ENCODE assay signal across 2 cellular contexts in genomic region chr16:48447940-48448536, GRCh38.
TF ChIP-seq lines count a peak whose summit lies in the region.

No MANE protein-coding gene starts in this region.

TF ChIP-seq in HepG2, 621 proteins besides CTCF, POLR2A, EP300 and RAD21 (continues in another document):
- no peak for TF ChIP-seq ZNF282 (IDR thresholded peaks at IDR 0.05; ENCODE audit: partially characterized antibody)
- peak; percentile 69; the same call in 1 of the 2 replicates for TF ChIP-seq ZNF292 (CRISPR knock-in tag; IDR thresholded peaks at IDR 0.05; ENCODE audit: borderline replicate concordance, low read depth)
- TF ChIP-seq ZNF780A (CRISPR knock-in tag; IDR thresholded peaks at IDR 0.05): no peak
- TF ChIP-seq ZNF512 (CRISPR knock-in tag; IDR thresholded peaks at IDR 0.05): no peak
- peak; percentile 53; the same call in 1 of the 2 replicates for TF ChIP-seq BRCA1 (CRISPR knock-in tag; IDR thresholded peaks at IDR 0.05)
- no peak for TF ChIP-seq SMAD9 (CRISPR knock-in tag; IDR thresholded peaks at IDR 0.05)
- no peak for TF ChIP-seq ZKSCAN1 (IDR thresholded peaks at IDR 0.05; ENCODE audit: low read length)
- no peak for TF ChIP-seq CCAR2 (optimal IDR thresholded peaks at IDR 0.05; ENCODE audit: low read depth, low read length)
- no peak for TF ChIP-seq RAD51 (IDR thresholded peaks at IDR 0.05; ENCODE audit: borderline replicate concordance)
- TF ChIP-seq SP4 (CRISPR knock-in tag; IDR thresholded peaks at IDR 0.05): 0 out of 2 replicates have a peak, but pooled peaks have one; percentile 41
- no peak for TF ChIP-seq DMTF1 (CRISPR knock-in tag; IDR thresholded peaks at IDR 0.05)
- TF ChIP-seq TEAD3 (CRISPR knock-in tag; optimal IDR thresholded peaks at IDR 0.05; ENCODE audit: borderline replicate concordance): peak; percentile 83
- no peak for TF ChIP-seq CEBPB (IDR thresholded peaks at IDR 0.05; ENCODE audit: borderline replicate concordance, low read depth, low read length)
- no peak for TF ChIP-seq ZNF10 (CRISPR knock-in tag; IDR thresholded peaks at IDR 0.05; ENCODE audit: borderline replicate concordance, low read depth)
- TF ChIP-seq RBM22 (optimal IDR thresholded peaks at IDR 0.05; ENCODE audit: low read length): no peak
- no peak; the same call in 1 of the 2 replicates for TF ChIP-seq ZFP91 (CRISPR knock-in tag; IDR thresholded peaks at IDR 0.05; ENCODE audit: borderline replicate concordance)
- no peak; a peak in 1 of 4 replicates for TF ChIP-seq REST (IDR thresholded peaks at IDR 0.05; ENCODE audit: borderline replicate concordance in 1 of 2, low read depth in 1 of 2, low read length in 2 of 2)
- TF ChIP-seq NKX3-1 (CRISPR knock-in tag; IDR thresholded peaks at IDR 0.05): no peak
- TF ChIP-seq ZNF570 (CRISPR knock-in tag; IDR thresholded peaks at IDR 0.05; ENCODE audit: borderline replicate concordance): no peak
- no peak for TF ChIP-seq PPARG (CRISPR knock-in tag; conservative IDR thresholded peaks at IDR 0.05)
- no peak for TF ChIP-seq U2AF1 (optimal IDR thresholded peaks at IDR 0.05; ENCODE audit: low read depth, low read length)
- no peak for TF ChIP-seq MLLT10 (CRISPR knock-in tag; IDR thresholded peaks at IDR 0.05)
- no peak for TF ChIP-seq ZNF670 (CRISPR knock-in tag; IDR thresholded peaks at IDR 0.05; ENCODE audit: borderline replicate concordance)
- TF ChIP-seq ZNF383 (CRISPR knock-in tag; IDR thresholded peaks at IDR 0.05; ENCODE audit: borderline replicate concordance): no peak

TF ChIP-seq in H1, 55 proteins besides CTCF, POLR2A, EP300 and RAD21 (continued from another document):
- TF ChIP-seq CHD2 (IDR thresholded peaks at IDR 0.05; ENCODE audit: low read length) (no peak), CREB1 (IDR thresholded peaks at IDR 0.05) (no peak), EZH2 (IDR thresholded peaks at IDR 0.05; ENCODE audit: low read depth, low read length, severe bottlenecking) (no peak), E2F6 (IDR thresholded peaks at IDR 0.05) (no peak), RNF2 (IDR thresholded peaks at IDR 0.05; ENCODE audit: borderline replicate concordance, low read depth, low read length, missing control alignments, poor library complexity, severe bottlenecking) (no peak), ATF2 (IDR thresholded peaks at IDR 0.05; ENCODE audit: low read length) (no peak), USF2 (IDR thresholded peaks at IDR 0.05; ENCODE audit: low read length) (no peak), SUZ12 (IDR thresholded peaks at IDR 0.05; ENCODE audit: low read length) (no peak), KDM4A (IDR thresholded peaks at IDR 0.05; ENCODE audit: low read depth, low read length, severe bottlenecking) (no peak), POU5F1 (IDR thresholded peaks at IDR 0.05; ENCODE audit: low read depth, low read length) (no peak)
